1 cellular context compared by ENCODE assay signal in genomic region chr2:231717281-231718180, GRCh38.
TF ChIP-seq lines count a peak whose summit lies in the region.

No MANE protein-coding gene starts in this region.

TF ChIP-seq in HepG2, 621 proteins besides CTCF, POLR2A, EP300 and RAD21 (continued from another document):
- peak; percentile 85 for TF ChIP-seq USF2 (IDR thresholded peaks at IDR 0.05; ENCODE audit: low read depth, low read length)
- TF ChIP-seq USF2 (CRISPR knock-in tag; IDR thresholded peaks at IDR 0.05; ENCODE audit: borderline replicate concordance) = peak; percentile 86; the same call in 1 of the 2 replicates
- peak; percentile 82 for TF ChIP-seq RAD51 (IDR thresholded peaks at IDR 0.05; ENCODE audit: borderline replicate concordance)
- peak; percentile 90 for TF ChIP-seq ZNF362 (CRISPR knock-in tag; IDR thresholded peaks at IDR 0.05; ENCODE audit: borderline replicate concordance)
- peak; percentile 85 for TF ChIP-seq NFYC (CRISPR knock-in tag; IDR thresholded peaks at IDR 0.05)
- TF ChIP-seq CSRNP2 (CRISPR knock-in tag; conservative IDR thresholded peaks at IDR 0.05; ENCODE audit: low read depth) = no peak
- no peak for TF ChIP-seq ZBTB4 (CRISPR knock-in tag; IDR thresholded peaks at IDR 0.05; ENCODE audit: borderline replicate concordance)
- no peak for TF ChIP-seq CBX2 (IDR thresholded peaks at IDR 0.05; ENCODE audit: low read depth, low read length)
- no peak for TF ChIP-seq CBX2 (CRISPR knock-in tag; IDR thresholded peaks at IDR 0.05; ENCODE audit: low read depth)
- no peak for TF ChIP-seq ZFP62 (CRISPR knock-in tag; IDR thresholded peaks at IDR 0.05)
- TF ChIP-seq ZNF20 (CRISPR knock-in tag; IDR thresholded peaks at IDR 0.05) = no peak
- no peak for TF ChIP-seq ELF4 (CRISPR knock-in tag; IDR thresholded peaks at IDR 0.05; ENCODE audit: borderline replicate concordance)
- no peak for TF ChIP-seq TRIM24 (CRISPR knock-in tag; IDR thresholded peaks at IDR 0.05)
- no peak for TF ChIP-seq RORA (CRISPR knock-in tag; IDR thresholded peaks at IDR 0.05)
- TF ChIP-seq TOE1 (CRISPR knock-in tag; IDR thresholded peaks at IDR 0.05) = no peak
- TF ChIP-seq ATF4 (CRISPR knock-in tag; IDR thresholded peaks at IDR 0.05) = no peak
- no peak for TF ChIP-seq RBM39 (IDR thresholded peaks at IDR 0.05; ENCODE audit: low read depth, low read length, poor library complexity, severe bottlenecking)
- TF ChIP-seq MTF2 (CRISPR knock-in tag; IDR thresholded peaks at IDR 0.05; ENCODE audit: borderline replicate concordance) = no peak
- no peak for TF ChIP-seq TAF1 (CRISPR knock-in tag; IDR thresholded peaks at IDR 0.05)
- 0 out of 2 replicates have a peak, but pooled peaks have one; percentile 25 for TF ChIP-seq ZNF556 (CRISPR knock-in tag; IDR thresholded peaks at IDR 0.05; ENCODE audit: borderline replicate concordance)
- 0 out of 2 replicates have a peak, but pooled peaks have one; percentile 18 for TF ChIP-seq ZNF777 (CRISPR knock-in tag; IDR thresholded peaks at IDR 0.05)
- TF ChIP-seq ELF3 (CRISPR knock-in tag; IDR thresholded peaks at IDR 0.05) = no peak
- no peak for TF ChIP-seq NR2F1 (CRISPR knock-in tag; IDR thresholded peaks at IDR 0.05)
- TF ChIP-seq YEATS4 (CRISPR knock-in tag; IDR thresholded peaks at IDR 0.05; ENCODE audit: borderline replicate concordance) = no peak
- no peak for TF ChIP-seq HNF1A (IDR thresholded peaks at IDR 0.05; ENCODE audit: low read depth)
- TF ChIP-seq HNF1A (CRISPR knock-in tag; IDR thresholded peaks at IDR 0.05; ENCODE audit: borderline replicate concordance) = 0 out of 2 replicates have a peak, but pooled peaks have one; percentile 14
- TF ChIP-seq ETV6 (CRISPR knock-in tag; conservative IDR thresholded peaks at IDR 0.05) = no peak
- TF ChIP-seq HOXA5 (CRISPR knock-in tag; IDR thresholded peaks at IDR 0.05) = no peak
- TF ChIP-seq PITX1 (CRISPR knock-in tag; IDR thresholded peaks at IDR 0.05) = peak; percentile 23; the same call in 1 of the 2 replicates
- no peak for TF ChIP-seq SKI (IDR thresholded peaks at IDR 0.05; ENCODE audit: partially characterized antibody)
- no peak for TF ChIP-seq HOMEZ (CRISPR knock-in tag; IDR thresholded peaks at IDR 0.05; ENCODE audit: low read depth)
- TF ChIP-seq PRDM10 (CRISPR knock-in tag; IDR thresholded peaks at IDR 0.05; ENCODE audit: low read depth) = peak; percentile 90
- no peak for TF ChIP-seq PCBP2 (optimal IDR thresholded peaks at IDR 0.05; ENCODE audit: low read depth, low read length, poor library complexity, severe bottlenecking)
- no peak for TF ChIP-seq ZBTB49 (CRISPR knock-in tag; IDR thresholded peaks at IDR 0.05; ENCODE audit: borderline replicate concordance)
- no peak for TF ChIP-seq SMARCC2 (IDR thresholded peaks at IDR 0.05)
- no peak for TF ChIP-seq NFIC (IDR thresholded peaks at IDR 0.05; ENCODE audit: low read length)
- no peak for TF ChIP-seq ZNF224 (CRISPR knock-in tag; IDR thresholded peaks at IDR 0.05)
- 0 out of 2 replicates have a peak, but pooled peaks have one; percentile 20 for TF ChIP-seq RXRA (CRISPR knock-in tag; IDR thresholded peaks at IDR 0.05)
- TF ChIP-seq EHMT2 (IDR thresholded peaks at IDR 0.05; ENCODE audit: borderline replicate concordance, low read depth, low read length) = 0 out of 2 replicates have a peak, but pooled peaks have one; percentile 59
TF ChIP-seq in HepG2: peak in this region for 20.
